13 cellular contexts compared by ENCODE assay signal in the genomic region with DNA sequence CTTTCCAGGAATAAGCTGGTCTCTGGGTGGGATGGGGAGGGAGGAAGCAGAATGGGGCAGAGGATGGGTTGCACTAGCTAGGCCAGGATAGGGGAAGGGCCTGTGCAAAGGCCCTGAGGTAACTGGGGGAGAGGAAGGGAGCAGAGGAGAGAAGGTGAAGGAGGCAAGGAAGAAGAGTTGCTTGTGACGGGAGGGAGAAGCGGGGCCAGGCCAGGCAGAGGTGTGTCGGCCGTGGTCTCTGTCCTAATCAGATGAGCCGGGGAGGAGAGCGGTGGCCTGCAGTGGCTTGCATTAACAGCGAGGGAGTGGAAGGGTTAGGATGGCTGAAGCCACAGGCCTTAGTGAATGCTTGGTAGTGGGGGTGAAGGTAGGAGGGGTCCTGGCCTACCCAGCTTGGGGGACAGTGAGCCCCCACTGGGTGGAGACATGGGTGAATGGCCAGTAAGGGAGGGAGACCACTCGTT. TPM values are rescaled to one million over a fixed set of nuclear protein-coding genes. Genes with fewer than 3 reads are reported as not detected.
A peak's percentile ranks its signal among the peaks of the same experiment; 100 is the strongest.
DNase-seq lines count a peak whose midpoint lies in the region; ATAC-seq, FAIRE-seq and TF ChIP-seq lines count a peak whose summit lies in the region.
"Had no signal": no experiment of that assay in that cellular context is flagged by ENCODE, and none has a peak within 500 bp of the region (broad histone marks: within the 10 kb centered on the region; RNA-seq: fewer than 3 reads in every experiment).

No MANE protein-coding gene starts in this region.

- peaks cover 39% of the 10 kb centered on the region for H3K4me1 Mint-ChIP-seq in neural progenitor cell
- H3K4me1 Mint-ChIP-seq: activated naive CD4-positive, alpha-beta T cell treated with anti-CD3 and anti-CD28 coated beads, Interleukin-2, amount 50 U/mL, for 24 hours had no signal

- H4K20me1 ChIP-seq in DOHH2 (ENCODE audit: control insufficient read depth, insufficient read depth, low read depth, low read length) (no peaks in the 10 kb centered on the region), K562 (replicated peaks; ENCODE audit: control insufficient read depth, insufficient read depth, low read length) (no peaks in the 10 kb centered on the region), neural progenitor cell (ENCODE audit: low read depth) (no peaks in the 10 kb centered on the region)

- DNase-seq in K562 (ENCODE audit: extremely low read depth in 1 of 4, low spot score in 3 of 4) (no peak), neural progenitor cell (ENCODE audit: low spot score) (no peak), SW480 (ENCODE audit: low spot score) (no peak), cerebellum (ENCODE audit: low spot score) (no peak), lower leg skin (ENCODE audit: low spot score in 2 of 2) (no peak)
- DNase-seq in effector memory CD4-positive, alpha-beta T cell = no peak
- DNase-seq: NCI-H1417 had no signal

- H3K27ac Mint-ChIP-seq in neural progenitor cell = no peak overlapping the region
- H3K27ac Mint-ChIP-seq: activated naive CD4-positive, alpha-beta T cell treated with anti-CD3 and anti-CD28 coated beads, Interleukin-2, amount 50 U/mL, for 24 hours had no signal

- H2AFZ ChIP-seq in K562 (ENCODE audit: low read depth, low read length) = no peak overlapping the region
- no peak overlapping the region for H2AFZ ChIP-seq in neural progenitor cell (replicated peaks)

- H3F3A ChIP-seq in DOHH2 (ENCODE audit: control insufficient read depth, insufficient read depth) = peaks cover 30% of the 10 kb centered on the region
- H3F3A ChIP-seq in neural progenitor cell (ENCODE audit: low read depth) = peaks cover 26% of the 10 kb centered on the region

- no peak for FAIRE-seq in K562 (lab: Jason Lieb, UNC)
- FAIRE-seq: D721Med had no signal

- TF ChIP-seq CTCF in DOHH2 (IDR thresholded peaks at IDR 0.05; ENCODE audit: low read depth, low read length, poor library complexity, severe bottlenecking) (no peak), K562 (IDR thresholded peaks at IDR 0.05 in 2 of 3, conservative IDR thresholded peaks at IDR 0.05 in 1 of 3; ENCODE audit: insufficient read depth in 2 of 3, low read depth in 1 of 3, low read length in 3 of 3) (no peak), neural progenitor cell (IDR thresholded peaks at IDR 0.05) (no peak), lower leg skin (IDR thresholded peaks at IDR 0.05) (no peak)

- H3K79me2 ChIP-seq in DOHH2 (ENCODE audit: control insufficient read depth, low read length) (no peaks in the 10 kb centered on the region), K562 (ENCODE audit: control insufficient read depth, insufficient read depth, low read length) (no peaks in the 10 kb centered on the region), neural progenitor cell (ENCODE audit: low read depth) (no peaks in the 10 kb centered on the region)

- in situ Hi-C loops in K562 (cut with MboI) = loop anchor here (10.0 kb wide), 1 partner anchor 220 kb away; no protein-coding TSS in a partner anchor

- H3K36me3 Mint-ChIP-seq in neural progenitor cell = no peaks in the 10 kb centered on the region
- H3K36me3 Mint-ChIP-seq: activated naive CD4-positive, alpha-beta T cell treated with anti-CD3 and anti-CD28 coated beads, Interleukin-2, amount 50 U/mL, for 24 hours had no signal

- H3K4me3 ChIP-seq in DOHH2 (ENCODE audit: low read length) (peak overlapping the region; percentile 61), K562 (no peak overlapping the region), neural progenitor cell (no peak overlapping the region), lower leg skin (ENCODE audit: low read depth, poor library complexity, severe bottlenecking) (no peak overlapping the region)
- no peak overlapping the region for H3K4me3 ChIP-seq in effector memory CD4-positive, alpha-beta T cell (ENCODE audit: insufficient read depth, low read depth, low read length, poor library complexity, severe bottlenecking)
- H3K4me3 ChIP-seq: testis had no signal

- H3K4me2 ChIP-seq in DOHH2 (ENCODE audit: low read length) (peak overlapping the region; percentile 69), K562 (ENCODE audit: insufficient read depth, low read length) (no peak overlapping the region), neural progenitor cell (no peak overlapping the region)

- no TSS peak for BruUV-seq in K562 (replicated peaks; lab: Mats Ljungman, UMichigan)

- H3K4me1 ChIP-seq in DOHH2 (ENCODE audit: control insufficient read depth, low read length) = peaks cover 94% of the 10 kb centered on the region
- H3K4me1 ChIP-seq in K562 (replicated peaks in 1 of 2; ENCODE audit: control insufficient read depth in 2 of 2, insufficient read depth in 2 of 2, low read length in 2 of 2) = peaks cover 4 to 20% of the 10 kb centered on the region in 2 experiments; a peak in 4 of 5 replicates
- H3K4me1 ChIP-seq in neural progenitor cell = peaks cover 30% of the 10 kb centered on the region
- H3K4me1 ChIP-seq in effector memory CD4-positive, alpha-beta T cell (ENCODE audit: control insufficient read depth, insufficient read depth, low read length, poor library complexity, severe bottlenecking) = peaks cover 2% of the 10 kb centered on the region

- ATAC-seq in HG03354 (IDR thresholded peaks at IDR 0.05; ENCODE audit: poor library complexity, severe bottlenecking, unreplicated experiment) (peak; percentile 3), K562 (no peak)

- 43% methylated on average over 4 of the region's 8 CpGs for WGBS in K562 (ENCODE audit: insufficient coverage, low coverage, missing lambda C conversion rate)
- 78 to 80% methylated on average over 8 of the region's 8 CpGs for WGBS in lower leg skin, 2 donors

- no peaks in the 10 kb centered on the region for H3K36me3 ChIP-seq in DOHH2 (ENCODE audit: control insufficient read depth, low read length)
- no peaks in the 10 kb centered on the region for H3K36me3 ChIP-seq in K562 (ENCODE audit: control insufficient read depth, insufficient read depth, low read length)
- no peaks in the 10 kb centered on the region for H3K36me3 ChIP-seq in neural progenitor cell
- H3K36me3 ChIP-seq in effector memory CD4-positive, alpha-beta T cell (ENCODE audit: control insufficient read depth, insufficient read depth, low read length) = no peaks in the 10 kb centered on the region
- H3K36me3 ChIP-seq: spleen had no signal

- peaks cover 17% of the 10 kb centered on the region for H3K27me3 Mint-ChIP-seq in neural progenitor cell (ENCODE audit: insufficient read depth, low read depth)
- H3K27me3 Mint-ChIP-seq: activated naive CD4-positive, alpha-beta T cell treated with anti-CD3 and anti-CD28 coated beads, Interleukin-2, amount 50 U/mL, for 24 hours had no signal

- H3K9me3 ChIP-seq in DOHH2 (ENCODE audit: control insufficient read depth, insufficient read depth, low read length) (no peaks in the 10 kb centered on the region), K562 (replicated peaks; ENCODE audit: control insufficient read depth, insufficient read depth, low read depth, low read length) (no peaks in the 10 kb centered on the region), neural progenitor cell (ENCODE audit: low read depth) (no peaks in the 10 kb centered on the region)
- H3K9me3 ChIP-seq in effector memory CD4-positive, alpha-beta T cell (ENCODE audit: control insufficient read depth, low read length) = no peaks in the 10 kb centered on the region
- H3K9me3 ChIP-seq: spleen, testis had no signal

- H3K9me3 Mint-ChIP-seq in neural progenitor cell = no peaks in the 10 kb centered on the region
- H3K9me3 Mint-ChIP-seq: activated naive CD4-positive, alpha-beta T cell treated with anti-CD3 and anti-CD28 coated beads, Interleukin-2, amount 50 U/mL, for 24 hours had no signal

- TF ChIP-seq RAD21 in K562 (CRISPR knock-in tag; conservative IDR thresholded peaks at IDR 0.05 in 1 of 2, IDR thresholded peaks at IDR 0.05 in 1 of 2) = no peak

- H3K9me1 ChIP-seq in K562 (ENCODE audit: control insufficient read depth, insufficient read depth, low read length) = no peaks in the 10 kb centered on the region

- intact Hi-C loops in K562 (cut with micrococcal nuclease) = loop anchor here (5.0 kb wide), 3 partner anchors 77 to 307 kb away; a partner anchor contains a TSS
- intact Hi-C loops in lower leg skin (cut with DNase I; ENCODE audit: low total_unique reads) = loop anchor here (10.0 kb wide), 1 partner anchor 310 kb away; no protein-coding TSS in a partner anchor

- H3K27ac ChIP-seq in DOHH2 (ENCODE audit: low read depth, low read length) (peak overlapping the region; percentile 90), K562 (ENCODE audit: extremely low read depth, low read depth, low read length) (no peak overlapping the region), neural progenitor cell (no peak overlapping the region)
- H3K27ac ChIP-seq in effector memory CD4-positive, alpha-beta T cell (ENCODE audit: insufficient read depth, low read length, poor library complexity, severe bottlenecking) = no peak overlapping the region
- H3K27ac ChIP-seq: testis had no signal

- H3K27me3 ChIP-seq in DOHH2 (ENCODE audit: control insufficient read depth, low read length) (no peaks in the 10 kb centered on the region), K562 (ENCODE audit: control insufficient read depth in 2 of 2, insufficient read depth in 2 of 2, low read length in 2 of 2) (no peaks in the 10 kb centered on the region), neural progenitor cell (peaks cover 5% of the 10 kb centered on the region)
- H3K27me3 ChIP-seq in effector memory CD4-positive, alpha-beta T cell (replicated peaks; ENCODE audit: control insufficient read depth, insufficient read depth, low read length, poor library complexity, severe bottlenecking) = no peaks in the 10 kb centered on the region
- H3K27me3 ChIP-seq: testis had no signal

- CTCF ChIA-PET in K562 (lab: Yijun Ruan, JAX; ENCODE audit: low intra/inter-chr PET ratio) = no interaction called here

- 0 out of 4 replicates have a peak overlapping the region, but pooled peaks of 1 of the 2 experiments have one; percentile 58 for H3K9ac ChIP-seq in K562 (ENCODE audit: insufficient read depth in 1 of 2, low read depth in 2 of 2, low read length in 2 of 2)
- no peak overlapping the region for H3K9ac ChIP-seq in neural progenitor cell

- TF ChIP-seq POLR2A in K562 (conservative IDR thresholded peaks at IDR 0.05) (no peak), lower leg skin (IDR thresholded peaks at IDR 0.05) (no peak)

- POLR2A ChIA-PET in K562 (lab: Yijun Ruan, JAX) = interaction anchor here (1.0 to 1.2 kb wide), 2 partner anchors 10 to 50 kb away, joined by 3 to 5 read pairs; a partner anchor contains a TSS

- TF ChIP-seq EP300 in K562 (IDR thresholded peaks at IDR 0.05; ENCODE audit: low read length) = no peak

- no peaks in the 10 kb centered on the region for H3K9me2 ChIP-seq in DOHH2 (replicated peaks; ENCODE audit: control insufficient read depth, low read length)

- H3K4me3 Mint-ChIP-seq in neural progenitor cell = peak overlapping the region; percentile 32
- H3K4me3 Mint-ChIP-seq: activated naive CD4-positive, alpha-beta T cell treated with anti-CD3 and anti-CD28 coated beads, Interleukin-2, amount 50 U/mL, for 24 hours had no signal

RNA-seq across cellular contexts. Expression of a gene that starts 6.0 kb away (rescaled TPM):
- 14.7 and 36.7 TPM in 2 replicates for total RNA-seq in K562 (2011; cell fraction: chromatin; rRNA removed; ENCODE audit: low replicate concordance)
- total RNA-seq in K562 (2011; cell fraction: nucleolus; rRNA removed) = 35.7 and 36.7 TPM in 2 replicates
- 29.2 and 31.5 TPM in 2 replicates for total RNA-seq in K562 (2011; cell fraction: nucleoplasm; rRNA removed)
- total RNA-seq in K562 (2014; rRNA removed) (6.2 and 6.9 TPM in 2 replicates), K562 (2014; rRNA removed; fragmentation: Illumina TruSeq; extraction: Trizol) (0.77 and 1.7 TPM in 2 replicates), K562 (2015; rRNA removed; fragmentation: Illumina TruSeq; extraction: Trizol) (1.4 and 2.4 TPM in 2 replicates), K562 (2021) (8.8 and 9.2 TPM in 2 replicates), neural progenitor cell (ENCODE audit: low replicate concordance) (1.1 and 7.7 TPM in 2 replicates), cerebellum (1.3 TPM), lower leg skin (under 1 TPM; 0.21 to 0.49 (median 0.33) TPM)
- polyA plus RNA-seq in K562 (2011; rRNA removed) (8.3 and 19.3 TPM in 2 replicates), K562 (2014; fragmentation: Illumina TruSeq; extraction: Trizol) (4.8 and 7.4 TPM in 2 replicates), K562 (2014; fragmentation: Nextera tagmentation; extraction: Ambion mirVana) (1 to 10 TPM; 1.3 to 2.9 TPM), K562 (2014; rRNA removed) (12.1 and 12.4 TPM in 2 replicates)
- 23.7 and 24.3 TPM in 2 replicates for polyA plus RNA-seq in K562 (2011; cell fraction: cytosol; rRNA removed)
- 69.3 and 80.1 TPM in 2 replicates for polyA plus RNA-seq in K562 (2011; cell fraction: nucleus; rRNA removed)
- 5.7 and 7.9 TPM in 2 replicates for polyA plus RNA-seq in K562 (2012)
- 1.5 and 2.2 TPM in 2 replicates for polyA minus RNA-seq in K562 (2011; rRNA and poly(A)+ RNA removed)
- polyA minus RNA-seq in K562 (2011; cell fraction: cytosol; rRNA and poly(A)+ RNA removed) = 2.7 and 3.8 TPM in 2 replicates
- polyA minus RNA-seq in K562 (2011; cell fraction: nucleus; rRNA and poly(A)+ RNA removed) = 5.3 and 10.7 TPM in 2 replicates

RNA-seq across cellular contexts. Expression of a gene that starts 12.9 kb away (rescaled TPM):
- total RNA-seq in K562 (2011; cell fraction: chromatin; rRNA removed; ENCODE audit: low replicate concordance) = 10.0 and 13.3 TPM in 2 replicates
- 7.1 and 10.0 TPM in 2 replicates for total RNA-seq in K562 (2011; cell fraction: nucleolus; rRNA removed)
- 8.9 and 11.7 TPM in 2 replicates for total RNA-seq in K562 (2011; cell fraction: nucleoplasm; rRNA removed)
- total RNA-seq in K562 (2014; rRNA removed) (2.0 and 3.1 TPM in 2 replicates), K562 (2014; rRNA removed; fragmentation: Illumina TruSeq; extraction: Trizol) (1.5 and 1.9 TPM in 2 replicates), K562 (2015; rRNA removed; fragmentation: Illumina TruSeq; extraction: Trizol) (2.1 and 2.5 TPM in 2 replicates), K562 (2021) (1.6 and 2.1 TPM in 2 replicates), neural progenitor cell (ENCODE audit: low replicate concordance) (3.8 and 12.1 TPM in 2 replicates), cerebellum (31.8 TPM), lower leg skin (10 to 100 TPM in 1 of 4 donors, 1 to 10 TPM in 3; 5.0 to 11.1 (median 8.6) TPM)
- polyA plus RNA-seq in K562 (2011; rRNA removed) (2.5 and 4.4 TPM in 2 replicates), K562 (2014; fragmentation: Illumina TruSeq; extraction: Trizol) (2.5 and 2.8 TPM in 2 replicates), K562 (2014; fragmentation: Nextera tagmentation; extraction: Ambion mirVana) (under 1 TPM; 0.44 to 0.73 TPM), K562 (2014; rRNA removed) (2.7 and 3.4 TPM in 2 replicates)
- polyA plus RNA-seq in K562 (2011; cell fraction: cytosol; rRNA removed) = 2.6 and 3.6 TPM in 2 replicates
- polyA plus RNA-seq in K562 (2011; cell fraction: nucleus; rRNA removed) = 8.2 and 8.4 TPM in 2 replicates
- polyA plus RNA-seq in K562 (2012) = 2.7 and 7.0 TPM in 2 replicates
- 2.7 and 4.1 TPM in 2 replicates for polyA minus RNA-seq in K562 (2011; rRNA and poly(A)+ RNA removed)
- 0.91 and 0.95 TPM in 2 replicates for polyA minus RNA-seq in K562 (2011; cell fraction: cytosol; rRNA and poly(A)+ RNA removed)
- polyA minus RNA-seq in K562 (2011; cell fraction: nucleus; rRNA and poly(A)+ RNA removed) = 3.4 and 8.4 TPM in 2 replicates

RNA-seq across cellular contexts. Expression of a gene that starts 49.4 kb away (rescaled TPM):
- 4.1 and 17.1 TPM in 2 replicates for total RNA-seq in K562 (2011; cell fraction: chromatin; rRNA removed; ENCODE audit: low replicate concordance)
- 95.8 and 97.4 TPM in 2 replicates for total RNA-seq in K562 (2011; cell fraction: nucleolus; rRNA removed)
- 23.6 and 36.7 TPM in 2 replicates for total RNA-seq in K562 (2011; cell fraction: nucleoplasm; rRNA removed)
- 440 and 672 TPM in 2 replicates for total RNA-seq in K562 (2014; rRNA removed)
- total RNA-seq in K562 (2014; rRNA removed; fragmentation: Illumina TruSeq; extraction: Trizol) = 5.4 and 7.4 TPM in 2 replicates
- total RNA-seq in K562 (2015; rRNA removed; fragmentation: Illumina TruSeq; extraction: Trizol) = 253 and 254 TPM in 2 replicates
- total RNA-seq in K562 (2021) = 666 and 724 TPM in 2 replicates
- 193 and 230 TPM in 2 replicates for polyA plus RNA-seq in K562 (2011; rRNA removed)
- 337 and 1,426 TPM in 2 replicates for polyA plus RNA-seq in K562 (2011; cell fraction: cytosol; rRNA removed)
- polyA plus RNA-seq in K562 (2011; cell fraction: nucleus; rRNA removed) = 207 and 222 TPM in 2 replicates
- polyA plus RNA-seq in K562 (2012) = 377 and 537 TPM in 2 replicates
- polyA plus RNA-seq in K562 (2014; fragmentation: Illumina TruSeq; extraction: Trizol) = 31.1 and 74.5 TPM in 2 replicates
- 10 to 100 TPM; 23.0 to 67.2 TPM for polyA plus RNA-seq in K562 (2014; fragmentation: Nextera tagmentation; extraction: Ambion mirVana)
- polyA plus RNA-seq in K562 (2014; rRNA removed) = 537 and 538 TPM in 2 replicates
- polyA minus RNA-seq in K562 (2011; rRNA and poly(A)+ RNA removed) = 8.4 and 13.6 TPM in 2 replicates
- 207 and 412 TPM in 2 replicates for polyA minus RNA-seq in K562 (2011; cell fraction: cytosol; rRNA and poly(A)+ RNA removed)
- 52.9 and 75.3 TPM in 2 replicates for polyA minus RNA-seq in K562 (2011; cell fraction: nucleus; rRNA and poly(A)+ RNA removed)
- 132 and 552 TPM in 2 replicates for total RNA-seq in neural progenitor cell (ENCODE audit: low replicate concordance)
- total RNA-seq in cerebellum = 95.4 TPM
- 100 to 1,000 TPM; 156 to 362 (median 318) TPM for total RNA-seq in lower leg skin

RNA-seq across cellular contexts. Expression of a gene that starts 58.0 kb away (rescaled TPM):
- total RNA-seq in K562 (2011; cell fraction: chromatin; rRNA removed; ENCODE audit: low replicate concordance) = 71.0 and 129 TPM in 2 replicates
- 56.2 and 66.2 TPM in 2 replicates for total RNA-seq in K562 (2011; cell fraction: nucleolus; rRNA removed)
- 71.9 and 105 TPM in 2 replicates for total RNA-seq in K562 (2011; cell fraction: nucleoplasm; rRNA removed)
- 65.4 and 74.0 TPM in 2 replicates for total RNA-seq in K562 (2014; rRNA removed)
- total RNA-seq in K562 (2014; rRNA removed; fragmentation: Illumina TruSeq; extraction: Trizol) = 39.5 and 44.5 TPM in 2 replicates
- 50.9 and 53.7 TPM in 2 replicates for total RNA-seq in K562 (2015; rRNA removed; fragmentation: Illumina TruSeq; extraction: Trizol)
- total RNA-seq in K562 (2021) = 79.1 and 79.2 TPM in 2 replicates
- polyA plus RNA-seq in K562 (2011; rRNA removed) = 113 and 117 TPM in 2 replicates
- polyA plus RNA-seq in K562 (2011; cell fraction: cytosol; rRNA removed) = 80.8 and 94.7 TPM in 2 replicates
- 45.0 and 47.4 TPM in 2 replicates for polyA plus RNA-seq in K562 (2011; cell fraction: nucleus; rRNA removed)
- 70.1 and 101 TPM in 2 replicates for polyA plus RNA-seq in K562 (2012)
- 111 TPM in 2 replicates for polyA plus RNA-seq in K562 (2014; fragmentation: Illumina TruSeq; extraction: Trizol)
- 1 to 10 TPM; 1.2 to 3.0 TPM for polyA plus RNA-seq in K562 (2014; fragmentation: Nextera tagmentation; extraction: Ambion mirVana)
- 75.3 and 90.2 TPM in 2 replicates for polyA plus RNA-seq in K562 (2014; rRNA removed)
- polyA minus RNA-seq in K562 (2011; rRNA and poly(A)+ RNA removed) = 56.2 and 67.4 TPM in 2 replicates
- polyA minus RNA-seq in K562 (2011; cell fraction: cytosol; rRNA and poly(A)+ RNA removed) = 25.2 and 35.8 TPM in 2 replicates
- polyA minus RNA-seq in K562 (2011; cell fraction: nucleus; rRNA and poly(A)+ RNA removed) = 20.3 and 27.0 TPM in 2 replicates
- 151 and 170 TPM in 2 replicates for total RNA-seq in neural progenitor cell (ENCODE audit: low replicate concordance)
- 36.8 TPM for total RNA-seq in cerebellum
- total RNA-seq in lower leg skin = 10 to 100 TPM; 52.2 to 61.6 (median 55.2) TPM
